In the genomic region with DNA sequence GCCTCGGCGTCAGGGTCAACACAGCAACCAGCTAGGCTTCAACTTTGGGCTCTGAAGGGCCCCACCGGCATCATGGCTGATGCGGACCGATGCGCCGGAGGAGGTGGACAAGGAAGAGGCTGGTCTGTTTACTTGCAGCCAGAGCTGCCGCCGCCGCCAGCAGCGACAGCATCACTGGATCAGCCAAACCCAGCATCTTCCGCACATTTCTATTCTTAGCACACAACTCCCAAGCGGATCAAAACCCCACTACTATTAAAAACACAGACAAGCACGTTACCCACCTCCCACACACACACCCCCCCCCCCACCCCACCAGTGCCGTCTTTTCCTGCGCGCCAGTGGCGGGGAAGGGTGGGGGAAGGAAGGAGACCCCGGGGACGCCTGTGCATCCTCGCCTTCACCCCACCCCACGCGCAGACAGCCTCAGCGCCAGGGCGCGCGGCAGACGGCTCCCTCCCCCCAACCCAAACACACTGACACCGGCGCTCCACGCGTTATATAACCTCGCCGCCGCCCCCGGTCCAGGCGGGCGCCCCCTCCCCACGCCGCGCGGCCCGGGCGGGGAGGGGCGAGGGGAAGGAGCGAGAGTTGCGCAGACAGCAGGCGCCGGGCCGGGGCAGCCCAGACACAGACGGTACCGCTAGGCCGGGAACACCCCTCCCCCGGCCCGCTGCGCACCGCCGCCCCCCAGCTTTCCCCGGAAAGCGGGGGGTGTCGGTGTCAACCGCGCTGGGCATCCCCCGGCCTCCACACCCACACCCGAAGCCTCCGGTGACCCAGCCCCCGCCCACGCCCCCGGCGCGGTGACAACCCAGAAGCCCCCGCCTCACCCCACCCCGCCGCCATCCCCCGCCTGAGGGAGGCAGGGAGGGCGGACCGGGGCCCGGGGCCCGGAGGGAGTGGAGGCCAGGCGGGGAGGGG, we compare ENCODE assay signal across 8 cellular contexts. TPM values are rescaled to one million over a fixed set of nuclear protein-coding genes. Genes with fewer than 3 reads are reported as not detected.
A peak's percentile ranks its signal among the peaks of the same experiment; 100 is the strongest.
DNase-seq lines count a peak whose midpoint lies in the region; ATAC-seq, FAIRE-seq and TF ChIP-seq lines count a peak whose summit lies in the region.

No MANE protein-coding gene starts in this region.

- TF ChIP-seq CTCF in A673 (conservative IDR thresholded peaks at IDR 0.05; ENCODE audit: low read depth, low read length), result no peak
- TF ChIP-seq CTCF in neural progenitor cell (IDR thresholded peaks at IDR 0.05), result no peak

- H3K36me3 ChIP-seq in A673 (ENCODE audit: insufficient read depth, low read length, poor library complexity, severe bottlenecking), result no peaks in the 10 kb centered on the region
- H3K36me3 ChIP-seq in neural progenitor cell, result no peaks in the 10 kb centered on the region

- no peaks in the 10 kb centered on the region for H3K27me3 Mint-ChIP-seq in neural progenitor cell (ENCODE audit: insufficient read depth, low read depth)
- H3K27me3 Mint-ChIP-seq in stimulated activated naive CD8-positive, alpha-beta T cell treated with anti-CD3 and anti-CD28 coated beads, Interleukin-15, amount 100 ng/mL, for 72 hours, result no peaks in the 10 kb centered on the region

- H3K4me3 Mint-ChIP-seq in neural progenitor cell, result peak overlapping the region; percentile 100
- peak overlapping the region; percentile 99 for H3K4me3 Mint-ChIP-seq in stimulated activated naive CD8-positive, alpha-beta T cell treated with anti-CD3 and anti-CD28 coated beads, Interleukin-15, amount 100 ng/mL, for 72 hours

- H3K27me3 ChIP-seq in A673 (replicated peaks; ENCODE audit: insufficient read depth, low read depth, low read length, poor library complexity) (peaks cover 5% of the 10 kb centered on the region), neural progenitor cell (peaks cover 16% of the 10 kb centered on the region)

- no peaks in the 10 kb centered on the region for H3K36me3 Mint-ChIP-seq in neural progenitor cell

- POLR2A ChIA-PET in A673 (lab: Charles Lee; ENCODE audit: low non-redundant PET), result no interaction called here

- H3K4me3 ChIP-seq in A673 (ENCODE audit: low read depth, low read length, poor library complexity, severe bottlenecking) (peak overlapping the region; percentile 50), neural progenitor cell (peak overlapping the region; percentile 93)

- no TSS peak for BruUV-seq in A673 (replicated peaks; lab: Mats Ljungman, UMichigan)

- H3K79me2 ChIP-seq in neural progenitor cell (ENCODE audit: low read depth), result peaks cover 35% of the 10 kb centered on the region

- CTCF ChIA-PET in A673 (lab: Charles Lee), result interaction anchor here (0.6 kb wide), 1 partner anchor 1212 kb away, joined by 4 read pairs; no protein-coding TSS in a partner anchor

- H3K27ac Mint-ChIP-seq in neural progenitor cell, result peak overlapping the region; percentile 78
- peak overlapping the region; percentile 99 for H3K27ac Mint-ChIP-seq in stimulated activated naive CD8-positive, alpha-beta T cell treated with anti-CD3 and anti-CD28 coated beads, Interleukin-15, amount 100 ng/mL, for 72 hours

- FAIRE-seq in RCC 7860 (lab: Jason Lieb, UNC), result no peak

- H3K4me2 ChIP-seq in neural progenitor cell, result peak overlapping the region; percentile 82

- H3K4me1 ChIP-seq in A673 (ENCODE audit: insufficient read depth, low read length, poor library complexity, severe bottlenecking) (no peaks in the 10 kb centered on the region), neural progenitor cell (peaks cover 18% of the 10 kb centered on the region)

- DNase-seq in A673 (ENCODE audit: low spot score), result peak; percentile 17
- peak; percentile 39 for DNase-seq in RCC 7860 (ENCODE audit: low spot score)
- DNase-seq in activated gamma-delta T cell treated with Interleukin-2 at 50 U/mL for 16 hours, result peak; percentile 63
- DNase-seq in foreskin melanocyte, result peak; percentile 61
- peak; percentile 78 for DNase-seq in neural progenitor cell (ENCODE audit: low spot score)
- DNase-seq in stimulated activated naive CD8-positive, alpha-beta T cell treated with anti-CD3 and anti-CD28 coated beads, Interleukin-15, amount 100 ng/mL, for 72 hours, result peak; percentile 71 to 73

- peaks cover 40% of the 10 kb centered on the region for H3F3A ChIP-seq in neural progenitor cell (ENCODE audit: low read depth)

- peak overlapping the region; percentile 74 for H2AFZ ChIP-seq in neural progenitor cell (replicated peaks)

- H4K20me1 ChIP-seq in neural progenitor cell (ENCODE audit: low read depth), result peaks cover 5% of the 10 kb centered on the region

- H3K9me3 ChIP-seq in A673 (ENCODE audit: low read depth, low read length, poor library complexity, severe bottlenecking) (no peaks in the 10 kb centered on the region), neural progenitor cell (ENCODE audit: low read depth) (no peaks in the 10 kb centered on the region)

- H3K27ac ChIP-seq in A673 (ENCODE audit: low read depth, low read length, poor library complexity, severe bottlenecking) (no peak overlapping the region), neural progenitor cell (peak overlapping the region; percentile 56)

- ATAC-seq in GM19025 (IDR thresholded peaks at IDR 0.05; ENCODE audit: low read depth, unreplicated experiment) (peak; percentile 18), HG03439 (IDR thresholded peaks at IDR 0.05; ENCODE audit: unreplicated experiment) (peak; percentile 12)
- ATAC-seq in stimulated activated naive CD8-positive, alpha-beta T cell treated with anti-CD3 and anti-CD28 coated beads, Interleukin-15, amount 100 ng/mL, for 72 hours, result peak; percentile 53

- H3K9me3 Mint-ChIP-seq in neural progenitor cell, result no peaks in the 10 kb centered on the region
- H3K9me3 Mint-ChIP-seq in stimulated activated naive CD8-positive, alpha-beta T cell treated with anti-CD3 and anti-CD28 coated beads, Interleukin-15, amount 100 ng/mL, for 72 hours, result no peaks in the 10 kb centered on the region

- peak overlapping the region; percentile 48 for H3K9ac ChIP-seq in neural progenitor cell

- peaks cover 24% of the 10 kb centered on the region for H3K4me1 Mint-ChIP-seq in neural progenitor cell
- H3K4me1 Mint-ChIP-seq in stimulated activated naive CD8-positive, alpha-beta T cell treated with anti-CD3 and anti-CD28 coated beads, Interleukin-15, amount 100 ng/mL, for 72 hours, result peaks cover 29% of the 10 kb centered on the region

- intact Hi-C loops in A673 (cut with micrococcal nuclease; ENCODE audit: unreplicated experiment), result no loop called here

RNA-seq across cellular contexts. Expression of a gene that starts 0.7 kb away (rescaled TPM):
- total RNA-seq in A673 (2021), result 14.4 and 17.2 TPM in 2 replicates
- total RNA-seq in neural progenitor cell (ENCODE audit: low replicate concordance), result 25.9 and 36.2 TPM in 2 replicates

Comparison
In these comparisons a context has a peak if more than half of its experiments do, and no peak if none do; other contexts are left out.
1. DNase-seq: peak in every context shown above with its lines; median percentile 78 in neural progenitor cell; 72 in stimulated activated naive CD8-positive, alpha-beta T cell treated with anti-CD3 and anti-CD28 coated beads, Interleukin-15, amount 100 ng/mL, for 72 hours; 63 in activated gamma-delta T cell treated with Interleukin-2 at 50 U/mL for 16 hours; 61 in foreskin melanocyte; 39 in RCC 7860; 17 in A673.